8 cellular contexts compared by ENCODE assay signal in genomic region chr21:36069713-36070573, GRCh38. TPM values are rescaled to one million over a fixed set of nuclear protein-coding genes. Genes with fewer than 3 reads are reported as not detected.
DNase-seq lines count a peak whose midpoint lies in the region; ATAC-seq and TF ChIP-seq lines count a peak whose summit lies in the region.

Gene CBR1, plus strand, starts transcription at chr21:36070024. Its CDS starts 92 bp downstream, at chr21:36070116.

- peak within 1 kb of the TSS; percentile 51 to 96 (median 78) for H3K4me3 ChIP-seq in spleen

- peak within 1 kb of the TSS in 7 of 8 donors; percentile 72 to 90 (median 80) for H3K27ac ChIP-seq in spleen

- H3K4me1 ChIP-seq in spleen = peaks cover 21 to 59% (median 30%) of the 10 kb centered on the region in 6 donors

- intact Hi-C loops in spleen (cut with DNase I; ENCODE audit: low total_unique reads) = no loop called here

- peaks cover 0 to 33% (median 9%) of the 10 kb centered on the region in 6 donors for H3K36me3 ChIP-seq in spleen

- DNase-seq in SIG-M5 treated with dmso at 0.1 percent for 504 hours (lab: John Stamatoyannopoulos, UW; ENCODE audit: unreplicated experiment) (peak; percentile 35), SIG-M5 (lab: John Stamatoyannopoulos, UW) (no peak), NCI-H2196 treated with DMSO at 0.1 percent for 48 hours (lab: John Stamatoyannopoulos, UW; ENCODE audit: unreplicated experiment) (peak; percentile 90), inferior parietal cortex (ENCODE audit: extremely low spot score) (peak; percentile 95), spleen (peak; percentile 97)
- DNase-seq in central memory CD4-positive, alpha-beta T cell = peak; percentile 85

- H3K27me3 ChIP-seq in spleen (replicated peaks in 1 of 7) = no peaks in the 10 kb centered on the region

- ATAC-seq in HG03095 (IDR thresholded peaks at IDR 0.05; ENCODE audit: unreplicated experiment) = peak; percentile 97
- peak; percentile 99 for ATAC-seq in activated CD4-positive, CD25-positive, alpha-beta regulatory T cell treated with anti-CD3 and anti-CD28 coated beads, Interleukin-2, amount 50 U/mL, for 24 hours

- TF ChIP-seq CTCF in spleen (IDR thresholded peaks at IDR 0.05 in 8 of 11, conservative IDR thresholded peaks at IDR 0.05 in 3 of 11) = peak in 5 of 11 experiments; percentile 6 to 53 (median 32)

- WGBS in spleen, 5 donors = 1 to 3% (median 1%) methylated on average over 45 to 71 of the region's 71 CpGs

- TF ChIP-seq POLR2A in spleen (IDR thresholded peaks at IDR 0.05) = peak in 2 of 3 donors; percentile 44 to 74

- H3K9me3 ChIP-seq in spleen = peaks cover 3 to 17% (median 14%) of the 10 kb centered on the region in 8 donors

RNA-seq across cellular contexts. Expression of gene CBR1, which starts in this region (rescaled TPM):
- total RNA-seq in spleen = 100 to 1,000 TPM in 1 of 7 donors, 10 to 100 TPM in 6; 30.7 to 128 (median 38.4) TPM
- polyA plus RNA-seq in spleen = 10 to 100 TPM; 31.6 to 63.0 (median 52.7) TPM
